In genomic region chr20:35599776-35600120, GRCh38 we compare ENCODE assay signal across 1 cellular context.
TF ChIP-seq lines count a peak whose summit lies in the region.

No MANE protein-coding gene starts in this region.

TF ChIP-seq in HepG2, 621 proteins besides CTCF, POLR2A, EP300 and RAD21 (continued from another document):
- TF ChIP-seq ZXDC (CRISPR knock-in tag; IDR thresholded peaks at IDR 0.05) (no peak), ZNF276 (CRISPR knock-in tag; IDR thresholded peaks at IDR 0.05; ENCODE audit: low read depth) (0 out of 2 replicates have a peak, but pooled peaks have one; percentile 43), PLRG1 (conservative IDR thresholded peaks at IDR 0.05) (no peak), ZNF44 (CRISPR knock-in tag; IDR thresholded peaks at IDR 0.05) (no peak)
